11 cellular contexts compared by ENCODE assay signal in the genomic region with DNA sequence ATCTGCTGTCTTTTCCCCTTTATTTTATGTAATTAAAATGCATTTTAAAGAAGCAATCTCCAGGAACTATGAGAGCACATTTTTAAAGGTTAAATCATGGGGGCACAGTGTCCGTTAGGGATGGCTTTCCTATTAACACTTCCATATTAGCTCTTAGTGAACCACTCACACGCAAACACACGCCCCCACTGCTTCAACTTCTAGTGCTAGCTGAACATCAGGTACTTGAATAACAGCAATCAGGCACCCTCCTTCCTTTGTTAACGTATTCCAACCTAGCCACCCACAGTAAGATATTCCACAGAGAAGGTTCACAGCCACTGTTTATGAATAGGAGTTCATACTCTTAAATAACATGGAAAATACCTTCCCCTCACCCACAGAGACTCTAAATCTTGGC.
DNase-seq lines count a peak whose midpoint lies in the region; ATAC-seq and TF ChIP-seq lines count a peak whose summit lies in the region.
"Had no signal": no experiment of that assay in that cellular context is flagged by ENCODE, and none has a peak within 500 bp of the region (broad histone marks: within the 10 kb centered on the region; RNA-seq: fewer than 3 reads in every experiment).

No MANE protein-coding gene starts in this region.

- H2AFZ ChIP-seq in DND-41 (ENCODE audit: low read depth, low read length) = no peak overlapping the region

- H3K36me3 ChIP-seq in DND-41 (ENCODE audit: insufficient read depth, low read length) = no peaks in the 10 kb centered on the region
- no peaks in the 10 kb centered on the region for H3K36me3 ChIP-seq in KOPT-K1 (ENCODE audit: insufficient read depth, low read length)
- H3K36me3 ChIP-seq: SJSA1 had no signal

- H3K4me1 Mint-ChIP-seq in effector memory CD8-positive, alpha-beta T cell (ENCODE audit: low read depth in 2 of 2) = peaks cover 14 to 21% of the 10 kb centered on the region in 2 donors

- no peak overlapping the region for H3K27ac ChIP-seq in DND-41 (ENCODE audit: low read length)
- peak overlapping the region; percentile 19 for H3K27ac ChIP-seq in KOPT-K1 (ENCODE audit: low read depth, low read length, poor library complexity, severe bottlenecking)
- H3K27ac ChIP-seq: SJSA1 had no signal

- H3K27ac Mint-ChIP-seq in effector memory CD8-positive, alpha-beta T cell = no peak overlapping the region

- DNase-seq in DND-41 (no peak), NCI-H2081 treated with DMSO at 0.1 percent for 48 hours (lab: John Stamatoyannopoulos, UW) (no peak)
- DNase-seq in effector memory CD8-positive, alpha-beta T cell = no peak
- DNase-seq in stimulated activated naive CD4-positive, alpha-beta T cell treated with Interleukin-2 at 50 U/mL for 16 hours (lab: John Stamatoyannopoulos, UW) = no peak
- DNase-seq: COR-L47, NCI-H2081 had no signal

- no peak for TF ChIP-seq CTCF in DND-41 (IDR thresholded peaks at IDR 0.05; ENCODE audit: borderline replicate concordance, extremely low read depth, low read length, poor library complexity, severe bottlenecking)

- ATAC-seq in DND-41 (ENCODE audit: insufficient read depth, low read depth) = no peak
- peak; percentile 10 for ATAC-seq in GM21447 (IDR thresholded peaks at IDR 0.05; ENCODE audit: unreplicated experiment)
- ATAC-seq in effector memory CD8-positive, alpha-beta T cell (replicated peaks) = no peak
- ATAC-seq in HG03457 (IDR thresholded peaks at IDR 0.05; ENCODE audit: unreplicated experiment) = no peak
- no peak for ATAC-seq in HG02678 (IDR thresholded peaks at IDR 0.05; ENCODE audit: unreplicated experiment)

- no peaks in the 10 kb centered on the region for H3K9me3 Mint-ChIP-seq in effector memory CD8-positive, alpha-beta T cell

- no peaks in the 10 kb centered on the region for H3K79me2 ChIP-seq in DND-41 (ENCODE audit: insufficient read depth, low read length)

- peak overlapping the region; percentile 38; the same call in 1 of the 2 replicates for H3K4me2 ChIP-seq in DND-41 (ENCODE audit: insufficient read depth, low read length)

- no peaks in the 10 kb centered on the region for H4K20me1 ChIP-seq in DND-41 (ENCODE audit: insufficient read depth, low read length)

- H3K4me1 ChIP-seq in DND-41 (ENCODE audit: insufficient read depth, low read length) = peaks cover 12% of the 10 kb centered on the region
- H3K4me1 ChIP-seq: SJSA1 had no signal

- H3K36me3 Mint-ChIP-seq in effector memory CD8-positive, alpha-beta T cell (ENCODE audit: insufficient read depth) = peaks cover 3% of the 10 kb centered on the region

- H3K9ac ChIP-seq in DND-41 (ENCODE audit: low read depth, low read length) = no peak overlapping the region

- no peaks in the 10 kb centered on the region for H3K27me3 Mint-ChIP-seq in effector memory CD8-positive, alpha-beta T cell

- H3K4me3 ChIP-seq in DND-41 (ENCODE audit: low read depth in 1 of 2, low read length in 2 of 2) = no peak overlapping the region
- H3K4me3 ChIP-seq: SJSA1 had no signal

- H3K9me3 ChIP-seq in DND-41 (ENCODE audit: insufficient read depth, low read length, severe bottlenecking) (no peaks in the 10 kb centered on the region), KOPT-K1 (ENCODE audit: insufficient read depth, low read length, poor library complexity, severe bottlenecking) (no peaks in the 10 kb centered on the region)
- H3K9me3 ChIP-seq: SJSA1 had no signal

- H3K27me3 ChIP-seq in DND-41 (ENCODE audit: insufficient read depth, low read length, poor library complexity) = no peaks in the 10 kb centered on the region
- H3K27me3 ChIP-seq: SJSA1 had no signal

- peak overlapping the region; percentile 66 to 71 for H3K4me3 Mint-ChIP-seq in effector memory CD8-positive, alpha-beta T cell
